Comparison of ENCODE assay signal across 12 cellular contexts in genomic region chr7:47474211-47474936, GRCh38.
DNase-seq lines count a peak whose midpoint lies in the region; ATAC-seq and TF ChIP-seq lines count a peak whose summit lies in the region.
"Had no signal": no experiment of that assay in that cellular context is flagged by ENCODE, and none has a peak within 500 bp of the region (broad histone marks: within the 10 kb centered on the region; RNA-seq: fewer than 3 reads in every experiment).

No MANE protein-coding gene starts in this region.

- H2AFZ ChIP-seq in HCT116 (ENCODE audit: low read depth, low read length, poor library complexity, severe bottlenecking): no peak overlapping the region

- TF ChIP-seq POLR2A in HCT116 (IDR thresholded peaks at IDR 0.05; ENCODE audit: borderline replicate concordance, extremely low read depth, insufficient read depth, insufficient read length) (no peak), suprapubic skin (IDR thresholded peaks at IDR 0.05) (no peak)

- no TSS peak for BruUV-seq in HCT116 (replicated peaks; lab: Mats Ljungman, UMichigan)

- ATAC-seq in HCT116 (no peak), SK-N-SH treated with all-trans-retinoic acid at 6 μM for 48 hours (no peak)
- ATAC-seq in activated CD8-positive, alpha-beta T cell treated with anti-CD3 and anti-CD28 coated beads for 36 hours: no peak

- H3K79me2 ChIP-seq in HCT116 (ENCODE audit: insufficient read depth, low read length): no peaks in the 10 kb centered on the region

- POLR2A ChIA-PET in HCT116 (lab: Charles Lee): no interaction called here
- POLR2A ChIA-PET in activated CD8-positive, alpha-beta T cell treated with anti-CD3 and anti-CD28 coated beads for 36 hours (lab: Charles Lee): no interaction called here

- no peaks in the 10 kb centered on the region for H3K9me3 Mint-ChIP-seq in activated CD8-positive, alpha-beta T cell treated with anti-CD3 and anti-CD28 coated beads for 36 hours
- H3K9me3 Mint-ChIP-seq: CD4-positive, alpha-beta T cell had no signal

- H3K9me2 ChIP-seq in HCT116 (ENCODE audit: insufficient read depth): no peaks in the 10 kb centered on the region

- H3K36me3 Mint-ChIP-seq in activated CD8-positive, alpha-beta T cell treated with anti-CD3 and anti-CD28 coated beads for 36 hours (ENCODE audit: low read depth): no peaks in the 10 kb centered on the region

- no peak overlapping the region for H3K4me3 Mint-ChIP-seq in activated CD8-positive, alpha-beta T cell treated with anti-CD3 and anti-CD28 coated beads for 36 hours
- H3K4me3 Mint-ChIP-seq: activated CD4-positive, alpha-beta T cell treated with anti-CD3 and anti-CD28 coated beads for 36 hours; CD4-positive, alpha-beta T cell had no signal

- TF ChIP-seq RAD21 in HCT116 (IDR thresholded peaks at IDR 0.05; ENCODE audit: low read depth): no peak
- TF ChIP-seq RAD21 in liver (IDR thresholded peaks at IDR 0.05): no peak

- H3K27ac ChIP-seq in HCT116 (ENCODE audit: low read depth, low read length): peak overlapping the region; percentile 81
- H3K27ac ChIP-seq in liver (ENCODE audit: low read depth in 1 of 2, low read length in 2 of 2): peak overlapping the region; percentile 80 to 83
- H3K27ac ChIP-seq in suprapubic skin: peak overlapping the region; percentile 15

- H3K4me3 ChIP-seq in HCT116 (replicated peaks in 1 of 2; ENCODE audit: low read depth in 1 of 2, low read length in 2 of 2) (peak overlapping the region in 1 of 2 experiments; percentile 48; a peak in 2 of 4 replicates), liver (ENCODE audit: low read depth in 1 of 3, low read length in 3 of 3) (no peak overlapping the region), suprapubic skin (no peak overlapping the region)
- H3K4me3 ChIP-seq: HAP-1 had no signal

- H3K9ac ChIP-seq in HCT116 (ENCODE audit: low read length) (peak overlapping the region; percentile 45), liver (ENCODE audit: low read depth in 1 of 2, low read length in 2 of 2) (no peak overlapping the region)

- WGBS in liver: 96% methylated on average over 2 of the region's 2 CpGs
- WGBS in suprapubic skin: 94% methylated on average over 2 of the region's 2 CpGs

- no peak overlapping the region for H3K27ac Mint-ChIP-seq in activated CD8-positive, alpha-beta T cell treated with anti-CD3 and anti-CD28 coated beads for 36 hours
- H3K27ac Mint-ChIP-seq: activated CD4-positive, alpha-beta T cell treated with anti-CD3 and anti-CD28 coated beads for 36 hours; CD4-positive, alpha-beta T cell had no signal

- no peaks in the 10 kb centered on the region for H3K27me3 Mint-ChIP-seq in activated CD8-positive, alpha-beta T cell treated with anti-CD3 and anti-CD28 coated beads for 36 hours
- H3K27me3 Mint-ChIP-seq: CD4-positive, alpha-beta T cell had no signal

- no peaks in the 10 kb centered on the region for H4K20me1 ChIP-seq in HCT116 (ENCODE audit: insufficient read depth)

- intact Hi-C loops in HCT116 (cut with micrococcal nuclease): no loop called here
- intact Hi-C loops in activated CD8-positive, alpha-beta T cell treated with anti-CD3 and anti-CD28 coated beads for 36 hours (cut with micrococcal nuclease): no loop called here

- peak overlapping the region; percentile 90 for H3K4me2 ChIP-seq in HCT116 (ENCODE audit: low read length)

- H3K36me3 ChIP-seq in HCT116 (ENCODE audit: control insufficient read depth in 1 of 2, insufficient read depth in 2 of 2, low read length in 2 of 2) (no peaks in the 10 kb centered on the region), liver (ENCODE audit: control insufficient read depth in 4 of 4, insufficient read depth in 3 of 4, low read depth in 1 of 4, low read length in 3 of 4) (peaks cover 0 to 3% (median 1%) of the 10 kb centered on the region in 4 donors), suprapubic skin (no peaks in the 10 kb centered on the region)
- H3K36me3 ChIP-seq: brain microvascular endothelial cell had no signal

- no peaks in the 10 kb centered on the region for H3K4me1 Mint-ChIP-seq in activated CD8-positive, alpha-beta T cell treated with anti-CD3 and anti-CD28 coated beads for 36 hours (ENCODE audit: low read depth)

- no peak for DNase-seq in HCT116 (ENCODE audit: low read depth, low spot score)
- DNase-seq in suprapubic skin (ENCODE audit: low spot score in 2 of 2): no peak
- DNase-seq in T-helper 1 cell: no peak
- no peak for DNase-seq in hypothalamus (lab: John Stamatoyannopoulos, UW)
- no peak for DNase-seq in activated CD8-positive, alpha-beta T cell treated with anti-CD3 and anti-CD28 coated beads for 36 hours
- DNase-seq in DMS 273 treated with DMSO at 0.1 percent for 48 hours (lab: John Stamatoyannopoulos, UW): no peak
- DNase-seq: CD4-positive, alpha-beta T cell had no signal

- H3K9me3 ChIP-seq in HCT116 (ENCODE audit: control insufficient read depth in 1 of 2, insufficient read depth in 1 of 2, low read depth in 1 of 2, low read length in 2 of 2) (no peaks in the 10 kb centered on the region), liver (ENCODE audit: control insufficient read depth in 4 of 4, low read length in 3 of 4) (no peaks in the 10 kb centered on the region), suprapubic skin (no peaks in the 10 kb centered on the region)
- H3K9me3 ChIP-seq: HAP-1 had no signal

- H3K4me1 ChIP-seq in HCT116 (ENCODE audit: control insufficient read depth in 1 of 2, insufficient read depth in 2 of 2, low read length in 2 of 2) (peaks cover 86 to 92% of the 10 kb centered on the region in 2 experiments), liver (ENCODE audit: control insufficient read depth in 4 of 4, insufficient read depth in 4 of 4, low read length in 3 of 4) (peaks cover 31 to 91% (median 52%) of the 10 kb centered on the region in 4 donors), suprapubic skin (peaks cover 29% of the 10 kb centered on the region)

- CTCF ChIA-PET in HCT116 (lab: Charles Lee): interaction anchor here (0.7 kb wide), 1 partner anchor 209 kb away, joined by 3 read pairs; no protein-coding TSS in a partner anchor
- CTCF ChIA-PET in activated CD8-positive, alpha-beta T cell treated with anti-CD3 and anti-CD28 coated beads for 36 hours (lab: Charles Lee): no interaction called here

- no peak for TF ChIP-seq CTCF in HCT116 (IDR thresholded peaks at IDR 0.05 in 2 of 3, conservative IDR thresholded peaks at IDR 0.05 in 1 of 3; ENCODE audit: borderline replicate concordance in 1 of 3, insufficient read depth in 1 of 3, low read depth in 2 of 3, low read length in 2 of 3)
- TF ChIP-seq CTCF in liver (IDR thresholded peaks at IDR 0.05; ENCODE audit: low read depth, low read length, missing input control): no peak
- no peak for TF ChIP-seq CTCF in suprapubic skin (IDR thresholded peaks at IDR 0.05)
- TF ChIP-seq CTCF in activated CD8-positive, alpha-beta T cell treated with anti-CD3 and anti-CD28 coated beads for 36 hours (IDR thresholded peaks at IDR 0.05): no peak

- RAD21 ChIA-PET in HCT116 (lab: Charles Lee; ENCODE audit: low non-redundant PET in 1 of 2, low total read pairs in 2 of 2, uncharacterized antibody in 2 of 2, unreplicated experiment in 2 of 2): interaction anchor here in 1 of 2 experiments (0.6 to 1.2 kb wide), 3 partner anchors 39 to 345 kb away, joined by 3 to 4 read pairs (median 4); no protein-coding TSS in a partner anchor

- H3K27me3 ChIP-seq in HCT116 (ENCODE audit: insufficient read depth, low read length) (no peaks in the 10 kb centered on the region), liver (ENCODE audit: control insufficient read depth in 4 of 4, insufficient read depth in 4 of 4, low read length in 3 of 4) (no peaks in the 10 kb centered on the region), suprapubic skin (no peaks in the 10 kb centered on the region)
- H3K27me3 ChIP-seq: brain microvascular endothelial cell had no signal

- TF ChIP-seq EP300 in suprapubic skin (IDR thresholded peaks at IDR 0.05): no peak

TF ChIP-seq in HCT116, 20 proteins besides CTCF, POLR2A, EP300 and RAD21 (continues in another document):
- TF ChIP-seq TCF7L2 (IDR thresholded peaks at IDR 0.05; ENCODE audit: borderline replicate concordance, extremely low read depth, insufficient read depth, insufficient read length) (no peak), FOSL1 (IDR thresholded peaks at IDR 0.05; ENCODE audit: low read depth) (no peak), YY1 (IDR thresholded peaks at IDR 0.05; ENCODE audit: extremely low read depth, insufficient replicate concordance, low read depth, low read length) (no peak), EZH2 (IDR thresholded peaks at IDR 0.05) (no peak), ATF3 (IDR thresholded peaks at IDR 0.05) (no peak), ZFX (IDR thresholded peaks at IDR 0.05) (no peak), CBX3 (IDR thresholded peaks at IDR 0.05; ENCODE audit: low read depth) (no peak)

TF ChIP-seq in SK-N-SH treated with all-trans-retinoic acid at 6 μM for 48 hours, 23 proteins besides CTCF, POLR2A, EP300 and RAD21 (continues in another document):
- no peak for TF ChIP-seq PATZ1 (CRISPR knock-in tag; IDR thresholded peaks at IDR 0.05; ENCODE audit: borderline replicate concordance)

TF ChIP-seq in liver, 16 proteins besides CTCF, POLR2A, EP300 and RAD21:
- no peak for TF ChIP-seq YY1 (IDR thresholded peaks at IDR 0.05)
- TF ChIP-seq FOXA1 (IDR thresholded peaks at IDR 0.05): no peak
- no peak for TF ChIP-seq HNF4A (conservative IDR thresholded peaks at IDR 0.05)
- no peak for TF ChIP-seq NR2F2 (IDR thresholded peaks at IDR 0.05)
- TF ChIP-seq FOXA2 (IDR thresholded peaks at IDR 0.05): no peak
- TF ChIP-seq EGR1 (IDR thresholded peaks at IDR 0.05; ENCODE audit: low read depth in 2 of 2): no peak
- no peak for TF ChIP-seq RXRA (IDR thresholded peaks at IDR 0.05)

Comparison
In these comparisons a context has a peak if more than half of its experiments do, and no peak if none do; other contexts are left out.
1. H3K27ac ChIP-seq: peak in every context shown above with its lines; median percentile 82 in liver; 81 in HCT116; 15 in suprapubic skin.